ENCODE assay signal across 1 cellular context in genomic region chr2:23700627-23701026, GRCh38.
TF ChIP-seq lines count a peak whose summit lies in the region.

No MANE protein-coding gene starts in this region.

TF ChIP-seq in SK-N-SH, 30 proteins besides CTCF, POLR2A, EP300 and RAD21 (continued from another document):
- TF ChIP-seq MAX (IDR thresholded peaks at IDR 0.05; ENCODE audit: low read depth) (no peak), JUND (IDR thresholded peaks at IDR 0.05) (no peak), FOSL2 (IDR thresholded peaks at IDR 0.05; ENCODE audit: borderline replicate concordance, low read depth) (no peak), ELF1 (IDR thresholded peaks at IDR 0.05) (no peak), GATA2 (CRISPR knock-in tag; IDR thresholded peaks at IDR 0.05) (no peak), MXI1 (IDR thresholded peaks at IDR 0.05; ENCODE audit: low read depth, low read length) (no peak), SMC3 (IDR thresholded peaks at IDR 0.05; ENCODE audit: low read depth, low read length) (no peak), RFX5 (IDR thresholded peaks at IDR 0.05; ENCODE audit: low read length) (no peak)
- TF ChIP-seq, protein P1, sequence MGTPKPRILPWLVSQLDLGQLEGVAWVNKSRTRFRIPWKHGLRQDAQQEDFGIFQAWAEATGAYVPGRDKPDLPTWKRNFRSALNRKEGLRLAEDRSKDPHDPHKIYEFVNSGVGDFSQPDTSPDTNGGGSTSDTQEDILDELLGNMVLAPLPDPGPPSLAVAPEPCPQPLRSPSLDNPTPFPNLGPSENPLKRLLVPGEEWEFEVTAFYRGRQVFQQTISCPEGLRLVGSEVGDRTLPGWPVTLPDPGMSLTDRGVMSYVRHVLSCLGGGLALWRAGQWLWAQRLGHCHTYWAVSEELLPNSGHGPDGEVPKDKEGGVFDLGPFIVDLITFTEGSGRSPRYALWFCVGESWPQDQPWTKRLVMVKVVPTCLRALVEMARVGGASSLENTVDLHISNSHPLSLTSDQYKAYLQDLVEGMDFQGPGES (IDR thresholded peaks at IDR 0.05; ENCODE audit: low read depth, low read length): no peak
TF ChIP-seq in SK-N-SH: peak in this region for 0.
